ENCODE assay signal across 1 cellular context in genomic region chr1:182299728-182300581, GRCh38.
TF ChIP-seq lines count a peak whose summit lies in the region.

No MANE protein-coding gene starts in this region.

TF ChIP-seq in HEK293, 187 proteins besides CTCF, POLR2A, EP300 and RAD21 (continued from another document and continues in another):
- TF ChIP-seq ZNF184 (tag by site-specific recombination; IDR thresholded peaks at IDR 0.05) (no peak), ZFHX2 (tag by site-specific recombination; conservative IDR thresholded peaks at IDR 0.05) (peak; percentile 87), HIC1 (tag by site-specific recombination; IDR thresholded peaks at IDR 0.05) (no peak), ZNF140 (tag by site-specific recombination; IDR thresholded peaks at IDR 0.05) (no peak), ZNF324 (tag by site-specific recombination; IDR thresholded peaks at IDR 0.05) (no peak), ZNF146 (tag by site-specific recombination; IDR thresholded peaks at IDR 0.05) (no peak), ZNF19 (tag by site-specific recombination; IDR thresholded peaks at IDR 0.05; ENCODE audit: low read depth) (no peak), ZNF175 (tag by site-specific recombination; IDR thresholded peaks at IDR 0.05) (no peak), IKZF3 (tag by site-specific recombination; IDR thresholded peaks at IDR 0.05) (peak; percentile 21; the same call in 1 of the 2 replicates), GLIS2 (tag by site-specific recombination; IDR thresholded peaks at IDR 0.05) (no peak), ZNF555 (tag by site-specific recombination; conservative IDR thresholded peaks at IDR 0.05) (no peak), ZNF513 (tag by site-specific recombination; IDR thresholded peaks at IDR 0.05) (no peak), ZNF76 (tag by site-specific recombination; IDR thresholded peaks at IDR 0.05; ENCODE audit: borderline replicate concordance, low read depth) (no peak), ZBTB6 (tag by site-specific recombination; IDR thresholded peaks at IDR 0.05) (no peak), ZSCAN5A (tag by site-specific recombination; IDR thresholded peaks at IDR 0.05) (no peak), OSR2 (tag by site-specific recombination; IDR thresholded peaks at IDR 0.05) (peak; percentile 32; the same call in 1 of the 2 replicates), ZNF580 (tag by site-specific recombination; IDR thresholded peaks at IDR 0.05) (no peak), ZNF660 (tag by site-specific recombination; IDR thresholded peaks at IDR 0.05) (no peak), ZIC2 (tag by site-specific recombination; IDR thresholded peaks at IDR 0.05) (peak; percentile 67), ZNF521 (tag by site-specific recombination; IDR thresholded peaks at IDR 0.05) (no peak), YY2 (tag by site-specific recombination; IDR thresholded peaks at IDR 0.05) (no peak), ZNF658 (tag by site-specific recombination; IDR thresholded peaks at IDR 0.05) (no peak), ZNF596 (tag by site-specific recombination; IDR thresholded peaks at IDR 0.05) (no peak), PRDM2 (tag by site-specific recombination; IDR thresholded peaks at IDR 0.05; ENCODE audit: borderline replicate concordance) (no peak), PATZ1 (tag by site-specific recombination; IDR thresholded peaks at IDR 0.05) (peak; percentile 45; the same call in 1 of the 2 replicates), ZNF132 (tag by site-specific recombination; IDR thresholded peaks at IDR 0.05; ENCODE audit: borderline replicate concordance) (no peak), PRDM10 (tag by site-specific recombination; IDR thresholded peaks at IDR 0.05) (no peak), ZNF449 (tag by site-specific recombination; IDR thresholded peaks at IDR 0.05) (no peak), EGR2 (tag by site-specific recombination; IDR thresholded peaks at IDR 0.05; ENCODE audit: low read depth) (peak; percentile 89), PBX3 (CRISPR knock-in tag; IDR thresholded peaks at IDR 0.05) (no peak), ZNF670 (tag by site-specific recombination; IDR thresholded peaks at IDR 0.05; ENCODE audit: low read depth) (no peak), KLF7 (tag by site-specific recombination; IDR thresholded peaks at IDR 0.05; ENCODE audit: borderline replicate concordance) (no peak), RBAK (tag by site-specific recombination; IDR thresholded peaks at IDR 0.05) (no peak), ZNF561 (tag by site-specific recombination; IDR thresholded peaks at IDR 0.05; ENCODE audit: borderline replicate concordance) (no peak), SCRT2 (tag by site-specific recombination; IDR thresholded peaks at IDR 0.05) (no peak), ZBTB1 (tag by site-specific recombination; IDR thresholded peaks at IDR 0.05) (no peak)
